Comparison of ENCODE assay signal across 33 cellular contexts in the genomic region with DNA sequence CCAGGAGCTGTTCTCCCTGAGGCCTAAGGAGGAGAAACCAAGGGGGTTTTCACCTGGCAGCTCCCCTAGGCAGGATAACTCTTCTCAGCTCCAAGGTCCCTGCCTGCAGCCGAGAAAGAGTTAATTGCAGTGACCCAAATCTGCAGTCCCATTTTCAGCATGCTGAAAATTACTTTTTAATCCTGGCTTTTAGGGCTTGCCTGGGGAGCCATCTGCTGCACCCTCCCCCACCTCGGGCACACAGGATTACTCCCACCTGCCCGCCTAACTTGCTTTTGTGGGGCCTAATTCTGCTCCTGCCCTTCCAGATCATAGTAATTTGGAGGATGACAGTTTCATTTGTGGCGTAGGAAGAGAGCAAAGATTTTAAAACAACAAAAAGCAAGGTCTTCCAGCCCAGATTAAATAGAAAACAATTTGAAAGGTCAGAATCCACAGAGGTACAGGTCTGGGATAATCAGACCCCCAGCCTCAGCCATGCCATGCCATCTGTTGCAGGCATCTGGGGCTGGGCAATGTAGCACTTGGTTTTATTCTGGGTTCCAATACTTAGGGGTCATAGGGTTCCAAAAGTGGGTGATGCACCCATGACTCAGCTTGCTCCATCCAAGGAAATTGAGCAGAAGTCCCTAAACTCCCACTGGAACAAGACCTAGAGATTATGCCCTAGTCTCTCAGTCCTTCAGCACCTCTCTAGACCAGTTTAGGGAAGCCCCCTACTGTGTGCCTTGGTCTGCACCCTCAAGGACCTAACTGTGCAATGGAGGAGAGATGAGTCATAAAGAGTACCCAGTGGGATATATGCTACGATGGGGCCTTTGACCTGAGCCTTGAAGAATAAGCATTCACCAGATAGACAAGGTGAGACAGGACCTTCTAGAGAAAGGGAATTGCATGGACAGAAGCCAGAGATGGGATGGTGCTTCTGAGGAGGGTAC.
A peak's percentile ranks its signal among the peaks of the same experiment; 100 is the strongest.
DNase-seq lines count a peak whose midpoint lies in the region; ATAC-seq, FAIRE-seq and TF ChIP-seq lines count a peak whose summit lies in the region.
"Had no signal": no experiment of that assay in that cellular context is flagged by ENCODE, and none has a peak within 500 bp of the region (broad histone marks: within the 10 kb centered on the region; RNA-seq: fewer than 3 reads in every experiment).

No MANE protein-coding gene starts in this region.

- no peak for ATAC-seq in naive thymus-derived CD4-positive, alpha-beta T cell
- ATAC-seq: left colon; Panc1; stimulated activated naive B cell treated with anti-CD40 and anti-IgM and Interleukin-4, amounts not matched to agents 10 μg/mL and 1 μg/mL and 100 μg/mL, for 72 hours had no signal

- H3K27ac ChIP-seq in angular gyrus (ENCODE audit: low read depth, low read length) (peak overlapping the region; percentile 41), trophoblast cell (ENCODE audit: low read depth, low read length) (no peak overlapping the region), kidney (ENCODE audit: low read depth in 2 of 2, low read length in 2 of 2) (no peak overlapping the region)
- H3K27ac ChIP-seq in naive thymus-derived CD4-positive, alpha-beta T cell (ENCODE audit: low read depth, low read length) = no peak overlapping the region
- H3K27ac ChIP-seq in CD4-positive, alpha-beta memory T cell (ENCODE audit: low read depth, low read length) = no peak overlapping the region
- H3K27ac ChIP-seq: adrenal gland, brain microvascular endothelial cell, epithelial cell of prostate, KMS-11, neutrophil, sigmoid colon, thoracic aorta, VCaP had no signal

- H3K9me3 Mint-ChIP-seq in naive thymus-derived CD4-positive, alpha-beta T cell = no peaks in the 10 kb centered on the region
- no peaks in the 10 kb centered on the region for H3K9me3 Mint-ChIP-seq in CD4-positive, alpha-beta memory T cell
- H3K9me3 Mint-ChIP-seq: activated CD4-positive, alpha-beta T cell treated with anti-CD3 and anti-CD28 coated beads, Interleukin-2, amount 10 ng/mL, durations not matched to agents 24 days and 14 days; H9; stimulated activated naive B cell treated with anti-CD40 and anti-IgM and Interleukin-4, amounts not matched to agents 10 μg/mL and 1 μg/mL and 100 μg/mL, for 72 hours had no signal

- peaks cover 0 to 4% (median 0%) of the 10 kb centered on the region in 7 donors for H3K4me1 Mint-ChIP-seq in naive thymus-derived CD4-positive, alpha-beta T cell
- H3K4me1 Mint-ChIP-seq in CD4-positive, alpha-beta memory T cell = no peaks in the 10 kb centered on the region
- H3K4me1 Mint-ChIP-seq: activated CD4-positive, alpha-beta T cell treated with anti-CD3 and anti-CD28 coated beads, Interleukin-2, amount 10 ng/mL, durations not matched to agents 24 days and 14 days; CD4-positive, CD25-positive, alpha-beta regulatory T cell had no signal

- H3K14ac ChIP-seq in trophoblast cell (ENCODE audit: low read length) = no peak overlapping the region

- H3K36me3 ChIP-seq in trophoblast cell (ENCODE audit: control insufficient read depth in 1 of 2, insufficient read depth in 2 of 2, low read length in 2 of 2) (no peaks in the 10 kb centered on the region), kidney (ENCODE audit: control insufficient read depth in 1 of 2, insufficient read depth in 2 of 2, low read length in 2 of 2) (no peaks in the 10 kb centered on the region)
- H3K36me3 ChIP-seq in naive thymus-derived CD4-positive, alpha-beta T cell (ENCODE audit: control insufficient read depth in 2 of 3, insufficient read depth in 3 of 3, low read length in 3 of 3) = no peaks in the 10 kb centered on the region
- H3K36me3 ChIP-seq in CD4-positive, alpha-beta memory T cell (ENCODE audit: insufficient read depth, low read length) = no peaks in the 10 kb centered on the region
- H3K36me3 ChIP-seq: adrenal gland, brain microvascular endothelial cell, neutrophil, sigmoid colon, thoracic aorta had no signal

- H3K23ac ChIP-seq in trophoblast cell (ENCODE audit: low read length) = no peak overlapping the region

- POLR2A ChIA-PET in naive thymus-derived CD4-positive, alpha-beta T cell (lab: Charles Lee) = no interaction called here
- POLR2A ChIA-PET in CD4-positive, alpha-beta memory T cell (lab: Charles Lee; ENCODE audit: partially characterized antibody) = no interaction called here

- no peak overlapping the region for H3K4me2 ChIP-seq in trophoblast cell (ENCODE audit: low read length)

- intact Hi-C loops in naive thymus-derived CD4-positive, alpha-beta T cell (cut with micrococcal nuclease) = no loop called here
- intact Hi-C loops in kidney (cut with DNase I) = no loop called here
- intact Hi-C loops in CD4-positive, alpha-beta memory T cell (cut with micrococcal nuclease) = no loop called here

- no peak for TF ChIP-seq CTCF in kidney (IDR thresholded peaks at IDR 0.05; ENCODE audit: borderline replicate concordance, extremely low read depth, insufficient read depth)

- no peak overlapping the region for H2AFZ ChIP-seq in trophoblast cell (ENCODE audit: insufficient read depth, low read length, poor library complexity)

- H2AK5ac ChIP-seq in trophoblast cell (ENCODE audit: low read length) = no peak overlapping the region

- no peaks in the 10 kb centered on the region for H3K27me3 ChIP-seq in trophoblast cell (ENCODE audit: insufficient read depth, low read length)
- no peaks in the 10 kb centered on the region for H3K27me3 ChIP-seq in naive thymus-derived CD4-positive, alpha-beta T cell (ENCODE audit: control insufficient read depth in 2 of 2, insufficient read depth in 2 of 2, low read length in 2 of 2)
- H3K27me3 ChIP-seq in CD4-positive, alpha-beta memory T cell (ENCODE audit: insufficient read depth, low read length) = no peaks in the 10 kb centered on the region
- H3K27me3 ChIP-seq: adrenal gland, brain microvascular endothelial cell, sigmoid colon had no signal

- no peak for FAIRE-seq in kidney (lab: Jason Lieb, UNC)

- DNase-seq in NCI-H2227 (lab: John Stamatoyannopoulos, UW; ENCODE audit: unreplicated experiment) = peak; percentile 28
- no peak for DNase-seq in NCI-H2227 treated with DMSO at 0.1 percent for 48 hours (lab: John Stamatoyannopoulos, UW)
- peak; percentile 26 for DNase-seq in LHCN-M2 (ENCODE audit: low read depth)
- no peak for DNase-seq in trophoblast cell
- no peak for DNase-seq in naive thymus-derived CD4-positive, alpha-beta T cell
- DNase-seq in kidney = no peak
- DNase-seq in CD4-positive, alpha-beta memory T cell = no peak
- DNase-seq: 8988T; activated CD4-positive, alpha-beta T cell treated with anti-CD3 and anti-CD28 coated beads, Interleukin-2, amount 10 ng/mL, durations not matched to agents 24 days and 14 days; activated naive CD4-positive, alpha-beta T cell; activated T-cell treated with anti-CD3 and anti-CD28 coated beads, Interleukin-2, amount 50 U/mL, for 48 hours; adrenal gland; brain microvascular endothelial cell; CD4-positive, CD25-positive, alpha-beta regulatory T cell; effector CD4-positive, alpha-beta T cell; H9; head of caudate nucleus; left colon; mesenchymal stem cell; MV-4-11; NCI-H1436 treated with DMSO at 0.1 percent for 48 hours; SIG-M5; sigmoid colon; stimulated activated CD4-positive, alpha-beta T cell treated with anti-CD3 and anti-CD28 coated beads, Interleukin-4, amount 100 ng/mL, for 4 hours; stimulated activated naive B cell treated with anti-CD40 and anti-IgM and Interleukin-4, amounts not matched to agents 10 μg/mL and 1 μg/mL and 100 μg/mL, for 72 hours; T-helper 9 cell had no signal

- H3K36me3 Mint-ChIP-seq in naive thymus-derived CD4-positive, alpha-beta T cell = no peaks in the 10 kb centered on the region
- no peaks in the 10 kb centered on the region for H3K36me3 Mint-ChIP-seq in CD4-positive, alpha-beta memory T cell
- H3K36me3 Mint-ChIP-seq: CD4-positive, CD25-positive, alpha-beta regulatory T cell; stimulated activated naive B cell treated with anti-CD40 and anti-IgM and Interleukin-4, amounts not matched to agents 10 μg/mL and 1 μg/mL and 100 μg/mL, for 72 hours had no signal

- WGBS in trophoblast cell (ENCODE audit: extremely low coverage, insufficient coverage, insufficient read length) = no CpG with 5 or more reads among the region's 5 CpGs

- H3K79me1 ChIP-seq in trophoblast cell (ENCODE audit: low read length) = no peaks in the 10 kb centered on the region

- no peak overlapping the region for H3K4ac ChIP-seq in trophoblast cell (ENCODE audit: low read depth, low read length)

- H3K4me3 ChIP-seq in trophoblast cell (ENCODE audit: low read depth, low read length) (no peak overlapping the region), kidney (ENCODE audit: low read length in 2 of 2) (no peak overlapping the region)
- no peak overlapping the region for H3K4me3 ChIP-seq in naive thymus-derived CD4-positive, alpha-beta T cell (ENCODE audit: low read length)
- H3K4me3 ChIP-seq in CD4-positive, alpha-beta memory T cell (ENCODE audit: low read length in 2 of 2) = no peak overlapping the region
- H3K4me3 ChIP-seq: adrenal gland, sigmoid colon, thoracic aorta had no signal

- H2BK5ac ChIP-seq in trophoblast cell (ENCODE audit: low read depth, low read length, poor library complexity) = no peak overlapping the region

- H3K9ac ChIP-seq in trophoblast cell (ENCODE audit: low read length) (peak overlapping the region; percentile 29), kidney (ENCODE audit: low read length in 2 of 2) (no peak overlapping the region)
- H3K9ac ChIP-seq: KMS-11 had no signal

- H3K79me2 ChIP-seq in trophoblast cell (ENCODE audit: control insufficient read depth, insufficient read depth, low read length, poor library complexity) = no peaks in the 10 kb centered on the region

- H2BK120ac ChIP-seq in trophoblast cell (ENCODE audit: insufficient read depth, low read length, poor library complexity) = no peak overlapping the region

- no peaks in the 10 kb centered on the region for H3K9me3 ChIP-seq in trophoblast cell (ENCODE audit: insufficient read depth, low read depth, low read length)
- H3K9me3 ChIP-seq in naive thymus-derived CD4-positive, alpha-beta T cell (ENCODE audit: control insufficient read depth in 2 of 3, low read length in 3 of 3) = no peaks in the 10 kb centered on the region
- H3K9me3 ChIP-seq in kidney (ENCODE audit: control insufficient read depth in 1 of 2, low read length in 2 of 2) = no peaks in the 10 kb centered on the region
- no peaks in the 10 kb centered on the region for H3K9me3 ChIP-seq in CD4-positive, alpha-beta memory T cell (ENCODE audit: control insufficient read depth in 1 of 2, low read length in 2 of 2)
- H3K9me3 ChIP-seq: adrenal gland, neutrophil, sigmoid colon, thoracic aorta had no signal

- no peak overlapping the region for H3K4me3 Mint-ChIP-seq in naive thymus-derived CD4-positive, alpha-beta T cell
- H3K4me3 Mint-ChIP-seq in CD4-positive, alpha-beta memory T cell = no peak overlapping the region
- H3K4me3 Mint-ChIP-seq: activated CD4-positive, alpha-beta T cell treated with anti-CD3 and anti-CD28 coated beads, Interleukin-2, amount 10 ng/mL, durations not matched to agents 24 days and 14 days; CD4-positive, CD25-positive, alpha-beta regulatory T cell; H9; stimulated activated naive B cell treated with anti-CD40 and anti-IgM and Interleukin-4, amounts not matched to agents 10 μg/mL and 1 μg/mL and 100 μg/mL, for 72 hours had no signal

- H3K18ac ChIP-seq in trophoblast cell (ENCODE audit: low read length) = no peak overlapping the region

- H3K27ac Mint-ChIP-seq in naive thymus-derived CD4-positive, alpha-beta T cell = no peak overlapping the region
- no peak overlapping the region for H3K27ac Mint-ChIP-seq in CD4-positive, alpha-beta memory T cell
- H3K27ac Mint-ChIP-seq: activated CD4-positive, alpha-beta T cell treated with anti-CD3 and anti-CD28 coated beads, Interleukin-2, amount 10 ng/mL, durations not matched to agents 24 days and 14 days; CD4-positive, CD25-positive, alpha-beta regulatory T cell; H9; stimulated activated naive B cell treated with anti-CD40 and anti-IgM and Interleukin-4, amounts not matched to agents 10 μg/mL and 1 μg/mL and 100 μg/mL, for 72 hours had no signal

- CTCF ChIA-PET in naive thymus-derived CD4-positive, alpha-beta T cell (lab: Charles Lee) = no interaction called here
- CTCF ChIA-PET in CD4-positive, alpha-beta memory T cell (lab: Charles Lee; ENCODE audit: partially characterized antibody) = no interaction called here

- H3K27me3 Mint-ChIP-seq in naive thymus-derived CD4-positive, alpha-beta T cell = peaks cover 0 to 16% (median 12%) of the 10 kb centered on the region in 5 donors
- peaks cover 6 to 13% of the 10 kb centered on the region in 2 donors for H3K27me3 Mint-ChIP-seq in CD4-positive, alpha-beta memory T cell

- H4K12ac ChIP-seq in trophoblast cell (ENCODE audit: low read depth, low read length) = no peak overlapping the region

- no peak overlapping the region for H2BK12ac ChIP-seq in trophoblast cell (ENCODE audit: low read length)

- no peak overlapping the region for H4K91ac ChIP-seq in trophoblast cell (ENCODE audit: low read depth, low read length)

- H3K4me1 ChIP-seq in trophoblast cell (ENCODE audit: control insufficient read depth in 1 of 2, insufficient read depth in 2 of 2, low read length in 2 of 2) (peaks cover 0 to 10% of the 10 kb centered on the region in 2 experiments), kidney (ENCODE audit: control insufficient read depth in 1 of 2, insufficient read depth in 1 of 2, low read depth in 1 of 2, low read length in 2 of 2) (no peaks in the 10 kb centered on the region)
- H3K4me1 ChIP-seq in naive thymus-derived CD4-positive, alpha-beta T cell (ENCODE audit: control insufficient read depth in 2 of 2, insufficient read depth in 2 of 2, low read length in 2 of 2) = no peaks in the 10 kb centered on the region
- H3K4me1 ChIP-seq in CD4-positive, alpha-beta memory T cell (ENCODE audit: insufficient read depth, low read length) = no peaks in the 10 kb centered on the region
- H3K4me1 ChIP-seq: adrenal gland, sigmoid colon had no signal

- H4K8ac ChIP-seq in trophoblast cell (ENCODE audit: low read depth, low read length) = no peak overlapping the region

Comparison
In these comparisons a context has a peak if more than half of its experiments do, and no peak if none do; other contexts are left out.
1. DNase-seq: peak in NCI-H2227 (single experiment) and LHCN-M2 (single experiment); none in NCI-H2227 treated with DMSO at 0.1 percent for 48 hours (single experiment), trophoblast cell (0 of 2), naive thymus-derived CD4-positive, alpha-beta T cell (0 of 9), kidney (single experiment) and CD4-positive, alpha-beta memory T cell (0 of 5).